ENCODE assay signal across 10 cellular contexts in genomic region chr2:60883896-60884295, GRCh38. TPM values are rescaled to one million over a fixed set of nuclear protein-coding genes. Genes with fewer than 3 reads are reported as not detected.
DNase-seq lines count a peak whose midpoint lies in the region; FAIRE-seq and TF ChIP-seq lines count a peak whose summit lies in the region.
"Had no signal": no experiment of that assay in that cellular context is flagged by ENCODE, and none has a peak within 500 bp of the region (broad histone marks: within the 10 kb centered on the region; RNA-seq: fewer than 3 reads in every experiment).

No MANE protein-coding gene starts in this region.

- H2AFZ ChIP-seq in neural cell (ENCODE audit: low read depth, low read length) = no peak overlapping the region

- DNase-seq in CD4-positive, alpha-beta memory T cell = no peak
- DNase-seq in NB4 (ENCODE audit: low read depth) = no peak
- DNase-seq in midbrain (lab: John Stamatoyannopoulos, UW) = no peak
- DNase-seq in GM03348 (ENCODE audit: low spot score) = no peak
- no peak for DNase-seq in NCI-H128 (lab: John Stamatoyannopoulos, UW; ENCODE audit: unreplicated experiment)
- no peak for DNase-seq in urothelium cell line (ENCODE audit: low spot score)
- DNase-seq: EL, foreskin fibroblast had no signal

- peaks cover 0 to 1% (median 0%) of the 10 kb centered on the region in 8 donors for H3K9me3 Mint-ChIP-seq in CD4-positive, alpha-beta memory T cell
- H3K9me3 Mint-ChIP-seq in dendritic cell treated with granulocyte-macrophage colony-stimulating factor and Interleukin-4, amounts not matched to agents 40 ng/mL and 50 ng/mL, for 4 days = no peaks in the 10 kb centered on the region

- no peaks in the 10 kb centered on the region for H3K27me3 Mint-ChIP-seq in CD4-positive, alpha-beta memory T cell
- H3K27me3 Mint-ChIP-seq in dendritic cell treated with granulocyte-macrophage colony-stimulating factor and Interleukin-4, amounts not matched to agents 40 ng/mL and 50 ng/mL, for 4 days = no peaks in the 10 kb centered on the region

- H3K27ac ChIP-seq in CD4-positive, alpha-beta memory T cell (ENCODE audit: low read depth, low read length) = peak overlapping the region; percentile 100
- no peak overlapping the region for H3K27ac ChIP-seq in neural cell (ENCODE audit: low read length)

- TF ChIP-seq POLR2A in NB4 (IDR thresholded peaks at IDR 0.05; ENCODE audit: extremely low read depth, insufficient read length) = no peak

- H3K27ac Mint-ChIP-seq in CD4-positive, alpha-beta memory T cell = peak overlapping the region; percentile 84 to 100 (median 98)
- peak overlapping the region; percentile 99 for H3K27ac Mint-ChIP-seq in dendritic cell treated with granulocyte-macrophage colony-stimulating factor and Interleukin-4, amounts not matched to agents 40 ng/mL and 50 ng/mL, for 4 days

- TF ChIP-seq RAD21 in neural cell (conservative IDR thresholded peaks at IDR 0.05) = no peak

- H3K4me2 ChIP-seq in neural cell (ENCODE audit: low read length) = peak overlapping the region; percentile 4

- no peak for FAIRE-seq in urothelium cell line (lab: Jason Lieb, UNC)

- peak overlapping the region; percentile 92 to 100 (median 95) for H3K4me3 Mint-ChIP-seq in CD4-positive, alpha-beta memory T cell
- peak overlapping the region; percentile 99 for H3K4me3 Mint-ChIP-seq in dendritic cell treated with granulocyte-macrophage colony-stimulating factor and Interleukin-4, amounts not matched to agents 40 ng/mL and 50 ng/mL, for 4 days

- H3K4me1 Mint-ChIP-seq in CD4-positive, alpha-beta memory T cell = peaks cover 26 to 58% (median 43%) of the 10 kb centered on the region in 4 donors
- peaks cover 34% of the 10 kb centered on the region for H3K4me1 Mint-ChIP-seq in dendritic cell treated with granulocyte-macrophage colony-stimulating factor and Interleukin-4, amounts not matched to agents 40 ng/mL and 50 ng/mL, for 4 days (ENCODE audit: low read depth)

- H3F3A ChIP-seq in neural cell (ENCODE audit: insufficient read depth, low read length, poor library complexity, severe bottlenecking) = no peaks in the 10 kb centered on the region

- H4K20me1 ChIP-seq in neural cell (ENCODE audit: insufficient read depth) = no peaks in the 10 kb centered on the region

- peaks cover 0 to 29% of the 10 kb centered on the region in 2 donors for H3K36me3 Mint-ChIP-seq in CD4-positive, alpha-beta memory T cell
- H3K36me3 Mint-ChIP-seq in dendritic cell treated with granulocyte-macrophage colony-stimulating factor and Interleukin-4, amounts not matched to agents 40 ng/mL and 50 ng/mL, for 4 days (ENCODE audit: low read depth) = peaks cover 37% of the 10 kb centered on the region

- no peaks in the 10 kb centered on the region for H3K9me3 ChIP-seq in CD4-positive, alpha-beta memory T cell (ENCODE audit: control insufficient read depth in 1 of 2, low read length in 2 of 2)
- no peaks in the 10 kb centered on the region for H3K9me3 ChIP-seq in neural cell (ENCODE audit: low read length)

- no peak overlapping the region for H3K9ac ChIP-seq in neural cell (ENCODE audit: low read length)

- peaks cover 24% of the 10 kb centered on the region for H3K79me2 ChIP-seq in neural cell (replicated peaks; ENCODE audit: insufficient read depth, low read length)

- H3K9me2 ChIP-seq in neural cell (ENCODE audit: insufficient read depth, low read length) = no peaks in the 10 kb centered on the region

- POLR2A ChIA-PET in CD4-positive, alpha-beta memory T cell (lab: Charles Lee; ENCODE audit: partially characterized antibody) = interaction anchor here (0.9 to 2.1 kb wide), 3 partner anchors 16 to 134 kb away, joined by 3 to 7 read pairs (median 3); partner anchors contain the start of genes PEX13 and PUS10

- intact Hi-C loops in CD4-positive, alpha-beta memory T cell (cut with micrococcal nuclease) = loop anchor here (2.0 to 10.0 kb wide), 5 partner anchors 113 to 653 kb away; partner anchors contain the start of genes PEX13, USP34 and XPO1
- intact Hi-C loops in dendritic cell treated with granulocyte-macrophage colony-stimulating factor and Interleukin-4, amounts not matched to agents 40 ng/mL and 50 ng/mL, for 4 days (cut with micrococcal nuclease) = loop anchor here (5.0 kb wide), 2 partner anchors 67 to 113 kb away; no protein-coding TSS in a partner anchor

- TF ChIP-seq CTCF in NB4 (IDR thresholded peaks at IDR 0.05; ENCODE audit: low read depth, low read length) (no peak), neural cell (IDR thresholded peaks at IDR 0.05; ENCODE audit: poor library complexity, severe bottlenecking) (no peak)

- no peak for TF ChIP-seq EP300 in neural cell (conservative IDR thresholded peaks at IDR 0.05; ENCODE audit: poor library complexity, severe bottlenecking)

- no peaks in the 10 kb centered on the region for H3K36me3 ChIP-seq in CD4-positive, alpha-beta memory T cell (ENCODE audit: insufficient read depth, low read length)
- H3K36me3 ChIP-seq in neural cell (ENCODE audit: insufficient read depth, low read length) = no peaks in the 10 kb centered on the region

- CTCF ChIA-PET in CD4-positive, alpha-beta memory T cell (lab: Charles Lee; ENCODE audit: partially characterized antibody) = interaction anchor here (1.2 kb wide), 1 partner anchor 66 kb away, joined by 3 read pairs; no protein-coding TSS in a partner anchor

- H3K4me1 ChIP-seq in CD4-positive, alpha-beta memory T cell (ENCODE audit: insufficient read depth, low read length) = peaks cover 50% of the 10 kb centered on the region

- no peak overlapping the region for H3K4me3 ChIP-seq in CD4-positive, alpha-beta memory T cell (ENCODE audit: low read length in 2 of 2)
- H3K4me3 ChIP-seq in NB4 (ENCODE audit: low read depth, low read length) (peak overlapping the region; percentile 94), neural cell (ENCODE audit: low read length) (peak overlapping the region; percentile 92)

- no peaks in the 10 kb centered on the region for H3K27me3 ChIP-seq in CD4-positive, alpha-beta memory T cell (ENCODE audit: insufficient read depth, low read length)
- H3K27me3 ChIP-seq in neural cell (ENCODE audit: insufficient read depth, low read depth, low read length) = no peaks in the 10 kb centered on the region

TF ChIP-seq in neural cell, 6 proteins besides CTCF, POLR2A, EP300 and RAD21:
- TF ChIP-seq, protein P1, sequence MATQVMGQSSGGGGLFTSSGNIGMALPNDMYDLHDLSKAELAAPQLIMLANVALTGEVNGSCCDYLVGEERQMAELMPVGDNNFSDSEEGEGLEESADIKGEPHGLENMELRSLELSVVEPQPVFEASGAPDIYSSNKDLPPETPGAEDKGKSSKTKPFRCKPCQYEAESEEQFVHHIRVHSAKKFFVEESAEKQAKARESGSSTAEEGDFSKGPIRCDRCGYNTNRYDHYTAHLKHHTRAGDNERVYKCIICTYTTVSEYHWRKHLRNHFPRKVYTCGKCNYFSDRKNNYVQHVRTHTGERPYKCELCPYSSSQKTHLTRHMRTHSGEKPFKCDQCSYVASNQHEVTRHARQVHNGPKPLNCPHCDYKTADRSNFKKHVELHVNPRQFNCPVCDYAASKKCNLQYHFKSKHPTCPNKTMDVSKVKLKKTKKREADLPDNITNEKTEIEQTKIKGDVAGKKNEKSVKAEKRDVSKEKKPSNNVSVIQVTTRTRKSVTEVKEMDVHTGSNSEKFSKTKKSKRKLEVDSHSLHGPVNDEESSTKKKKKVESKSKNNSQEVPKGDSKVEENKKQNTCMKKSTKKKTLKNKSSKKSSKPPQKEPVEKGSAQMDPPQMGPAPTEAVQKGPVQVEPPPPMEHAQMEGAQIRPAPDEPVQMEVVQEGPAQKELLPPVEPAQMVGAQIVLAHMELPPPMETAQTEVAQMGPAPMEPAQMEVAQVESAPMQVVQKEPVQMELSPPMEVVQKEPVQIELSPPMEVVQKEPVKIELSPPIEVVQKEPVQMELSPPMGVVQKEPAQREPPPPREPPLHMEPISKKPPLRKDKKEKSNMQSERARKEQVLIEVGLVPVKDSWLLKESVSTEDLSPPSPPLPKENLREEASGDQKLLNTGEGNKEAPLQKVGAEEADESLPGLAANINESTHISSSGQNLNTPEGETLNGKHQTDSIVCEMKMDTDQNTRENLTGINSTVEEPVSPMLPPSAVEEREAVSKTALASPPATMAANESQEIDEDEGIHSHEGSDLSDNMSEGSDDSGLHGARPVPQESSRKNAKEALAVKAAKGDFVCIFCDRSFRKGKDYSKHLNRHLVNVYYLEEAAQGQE (IDR thresholded peaks at IDR 0.05; ENCODE audit: borderline replicate concordance) = no peak
- TF ChIP-seq TAF1 (IDR thresholded peaks at IDR 0.05; ENCODE audit: low read depth) (no peak), MXI1 (conservative IDR thresholded peaks at IDR 0.05; ENCODE audit: poor library complexity, severe bottlenecking) (no peak), SMC3 (conservative IDR thresholded peaks at IDR 0.05; ENCODE audit: poor library complexity) (no peak), POLR2AphosphoS5 (IDR thresholded peaks at IDR 0.05) (no peak), EZH2 (IDR thresholded peaks at IDR 0.05; ENCODE audit: borderline replicate concordance, insufficient read depth, low read length, poor library complexity, severe bottlenecking) (no peak)

RNA-seq across cellular contexts. Expression of gene REL, which starts 2.5 kb away (rescaled TPM):
- 10 to 100 TPM; 26.5 to 28.0 TPM for total RNA-seq in CD4-positive, alpha-beta memory T cell
- 10 to 100 TPM in 1 of 2 donors, 1 to 10 TPM in 1; 3.8 to 12.3 TPM for polyA plus RNA-seq in CD4-positive, alpha-beta memory T cell
- polyA plus RNA-seq in neural cell = 1.9 and 2.2 TPM in 2 replicates
- 13.6 and 15.9 TPM in 2 replicates for polyA minus RNA-seq in neural cell

Comparison
In these comparisons a context has a peak if more than half of its experiments do, and no peak if none do; other contexts are left out.
1. H3K4me3 ChIP-seq: peak in NB4 (single experiment) and neural cell (single experiment); none in CD4-positive, alpha-beta memory T cell (0 of 2).